In genomic region chr10:73168486-73168844, GRCh38 we compare ENCODE assay signal across 8 cellular contexts. TPM values are rescaled to one million over a fixed set of nuclear protein-coding genes. Genes with fewer than 3 reads are reported as not detected.
DNase-seq lines count a peak whose midpoint lies in the region; ATAC-seq and TF ChIP-seq lines count a peak whose summit lies in the region.

No MANE protein-coding gene starts in this region.

- no peaks in the 10 kb centered on the region for H3K27me3 ChIP-seq in gastroesophageal sphincter

- ATAC-seq in gastroesophageal sphincter (no peak), GM21723 (IDR thresholded peaks at IDR 0.05; ENCODE audit: unreplicated experiment) (no peak), HG02973 (IDR thresholded peaks at IDR 0.05; ENCODE audit: unreplicated experiment) (no peak), sciatic nerve (no peak)

- 0% methylated on average over 4 to 5 of the region's 6 CpGs for WGBS in gastroesophageal sphincter (ENCODE audit: low coverage in 1 of 2), 2 donors

- no peak for TF ChIP-seq CTCF in GM12864 (IDR thresholded peaks at IDR 0.05; ENCODE audit: low read depth, low read length, missing control alignments)
- TF ChIP-seq CTCF in HFF-Myc (IDR thresholded peaks at IDR 0.05; ENCODE audit: low read depth, low read length, missing control alignments): no peak
- no peak for TF ChIP-seq CTCF in gastroesophageal sphincter (IDR thresholded peaks at IDR 0.05)

- H3K36me3 ChIP-seq in gastroesophageal sphincter: peaks cover 0 to 6% of the 10 kb centered on the region in 2 donors

- H3K4me1 ChIP-seq in gastroesophageal sphincter: peaks cover 3 to 53% (median 5%) of the 10 kb centered on the region in 3 donors

- DNase-seq in GM12864 (ENCODE audit: low read depth) (no peak), HFF-Myc (ENCODE audit: extremely low read depth, low read depth) (no peak), SW480 (ENCODE audit: low spot score) (peak; percentile 33), renal cortical epithelial cell (ENCODE audit: low read depth) (peak; percentile 50), sciatic nerve (ENCODE audit: low spot score) (no peak)

- intact Hi-C loops in sciatic nerve (cut with DNase I): no loop called here

- H3K4me3 ChIP-seq in GM12864 (ENCODE audit: low read depth, low read length) (peak overlapping the region; percentile 80), HFF-Myc (replicated peaks; ENCODE audit: low read depth, low read length) (peak overlapping the region; percentile 100), gastroesophageal sphincter (peak overlapping the region; percentile 87 to 95)

- no peak for TF ChIP-seq POLR2A in gastroesophageal sphincter (IDR thresholded peaks at IDR 0.05)

- no peaks in the 10 kb centered on the region for H3K9me3 ChIP-seq in gastroesophageal sphincter

- H3K27ac ChIP-seq in gastroesophageal sphincter: peak overlapping the region; percentile 91 to 98 (median 97)

- no peak for TF ChIP-seq EP300 in gastroesophageal sphincter (IDR thresholded peaks at IDR 0.05)

RNA-seq across cellular contexts. Expression of gene FAM149B1, which starts 0.5 kb away (rescaled TPM):
- 10 to 100 TPM; 10.9 to 16.2 (median 15.2) TPM for total RNA-seq in gastroesophageal sphincter
- total RNA-seq in renal cortical epithelial cell: 18.9 and 31.2 TPM in 2 replicates
- total RNA-seq in sciatic nerve: 25.6 TPM

RNA-seq across cellular contexts. Expression of gene ECD, which starts 0.7 kb away (rescaled TPM):
- 10 to 100 TPM; 27.3 to 35.0 (median 30.5) TPM for total RNA-seq in gastroesophageal sphincter
- total RNA-seq in renal cortical epithelial cell: 32.1 and 33.7 TPM in 2 replicates
- 24.7 TPM for total RNA-seq in sciatic nerve

RNA-seq across cellular contexts. Expression of gene NUDT13, which starts 58.2 kb away (rescaled TPM):
- total RNA-seq in gastroesophageal sphincter (1 to 10 TPM; 1.1 to 4.6 (median 3.9) TPM), renal cortical epithelial cell (1.2 and 1.7 TPM in 2 replicates), sciatic nerve (2.2 TPM)

Comparison
In these comparisons a context has a peak if more than half of its experiments do, and no peak if none do; other contexts are left out.
1. DNase-seq: peak in SW480 (single experiment) and renal cortical epithelial cell (single experiment); none in GM12864 (single experiment), HFF-Myc (single experiment) and sciatic nerve (single experiment).
2. Peak in every context shown above with its lines, with median percentiles within 50 percentile points of each other: H3K4me3 ChIP-seq.